Comparison of ENCODE assay signal across 30 cellular contexts in the genomic region with DNA sequence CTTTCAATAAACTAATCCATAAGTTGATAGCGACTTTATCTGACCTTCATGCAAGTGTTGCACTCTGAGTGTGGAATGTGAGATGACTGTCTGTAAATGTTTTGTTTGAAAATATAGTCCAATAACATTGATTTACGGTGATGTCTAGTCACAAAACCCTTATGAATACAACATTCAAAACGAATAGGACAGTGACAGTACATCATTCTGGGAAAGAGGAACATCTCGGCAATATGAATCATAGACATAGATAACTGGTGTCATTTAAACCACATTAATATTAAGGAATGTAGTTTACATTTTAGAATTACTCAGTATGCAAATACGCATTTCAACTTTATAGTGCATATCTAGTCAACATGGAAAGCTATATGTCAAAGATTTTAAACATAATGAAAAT.
"Had no signal": no experiment of that assay in that cellular context is flagged by ENCODE, and none has a peak within 500 bp of the region (broad histone marks: within the 10 kb centered on the region; RNA-seq: fewer than 3 reads in every experiment).

No MANE protein-coding gene starts in this region.

- H3K27me3 ChIP-seq: MG63 had no signal

- H3K36me3 ChIP-seq: MG63 had no signal

- H3K27ac ChIP-seq: KMS-11 had no signal

- DNase-seq: Karpas-422, Kasumi-1, MG63, MM.1S, MV-4-11, NCI-H1048, NCI-H1092, NCI-H1092 treated with DMSO at 0.1 percent for 48 hours, NCI-H1105, NCI-H1417 treated with DMSO at 0.1 percent for 48 hours, NCI-H1436, NCI-H1436 treated with DMSO at 0.1 percent for 48 hours, NCI-H146, NCI-H1694, NCI-H1694 treated with DMSO at 0.1 percent for 48 hours, NCI-H187, NCI-H187 treated with DMSO at 0.1 percent for 48 hours, NCI-H2029, NCI-H2029 treated with DMSO at 0.1 percent for 48 hours, NCI-H2081 treated with DMSO at 0.1 percent for 48 hours, NCI-H2107, NCI-H2171, NCI-H2171 treated with DMSO at 0.1 percent for 48 hours, NCI-H2227 treated with DMSO at 0.1 percent for 48 hours, NCI-H226, NCI-H345, NCI-H446, NCI-H446 treated with DMSO at 0.1 percent for 48 hours, NCI-H510A had no signal

- H3K4me2 ChIP-seq: KMS-11 had no signal

- H3K4me3 ChIP-seq: MG63 had no signal

- H3K9me3 ChIP-seq: MG63 had no signal

- H3K9ac ChIP-seq: KMS-11 had no signal
